ENCODE assay signal across 8 cellular contexts in genomic region chr11:24496728-24497396, GRCh38. TPM values are rescaled to one million over a fixed set of nuclear protein-coding genes. Genes with fewer than 3 reads are reported as not detected.
A peak's percentile ranks its signal among the peaks of the same experiment; 100 is the strongest.
DNase-seq lines count a peak whose midpoint lies in the region; ATAC-seq and TF ChIP-seq lines count a peak whose summit lies in the region.

TSS of gene LUZP2 (plus strand) at chr11:24497053.

- intact Hi-C loops in uterus (cut with DNase I; ENCODE audit: low total_unique reads), result no loop called here

- TF ChIP-seq POLR2A in uterus (IDR thresholded peaks at IDR 0.05), result no peak

- peaks cover 5% of the 10 kb centered on the region for H3K27me3 ChIP-seq in endocrine pancreas (ENCODE audit: control insufficient read depth, insufficient read depth, low read length)
- no peaks in the 10 kb centered on the region for H3K27me3 ChIP-seq in uterus

- H3K4me1 ChIP-seq in endocrine pancreas (ENCODE audit: control insufficient read depth, insufficient read depth, low read length), result no peaks in the 10 kb centered on the region
- no peaks in the 10 kb centered on the region for H3K4me1 ChIP-seq in mesodermal cell (ENCODE audit: control insufficient read depth, insufficient read depth, low read length, poor library complexity, severe bottlenecking)
- H3K4me1 ChIP-seq in uterus, result no peaks in the 10 kb centered on the region

- H3K27ac ChIP-seq in mesodermal cell (ENCODE audit: low read depth, low read length, severe bottlenecking), result no peak within 1 kb of the TSS
- no peak within 1 kb of the TSS for H3K27ac ChIP-seq in uterus

- H3K36me3 ChIP-seq in endocrine pancreas (ENCODE audit: control insufficient read depth, insufficient read depth, low read length), result no peaks in the 10 kb centered on the region
- no peaks in the 10 kb centered on the region for H3K36me3 ChIP-seq in mesodermal cell (ENCODE audit: control insufficient read depth, insufficient read depth, low read length)
- H3K36me3 ChIP-seq in uterus, result no peaks in the 10 kb centered on the region

- TF ChIP-seq CTCF in uterus (IDR thresholded peaks at IDR 0.05), result no peak

- no peaks in the 10 kb centered on the region for H3K9me3 ChIP-seq in endocrine pancreas (ENCODE audit: control insufficient read depth, low read length)
- no peaks in the 10 kb centered on the region for H3K9me3 ChIP-seq in mesodermal cell (ENCODE audit: control insufficient read depth, low read length)
- H3K9me3 ChIP-seq in uterus, result no peaks in the 10 kb centered on the region

- WGBS in mesodermal cell (ENCODE audit: insufficient coverage in 2 of 2), 2 experiments, result 0 to 1% methylated on average over 42 to 56 of the region's 60 CpGs

- peak within 1 kb of the TSS; percentile 57 for H3K4me3 ChIP-seq in endocrine pancreas (ENCODE audit: control insufficient read depth, insufficient read depth, low read length)
- H3K4me3 ChIP-seq in mesodermal cell (ENCODE audit: extremely low read depth, insufficient read depth, low read length, poor library complexity, severe bottlenecking), result peak within 1 kb of the TSS; percentile 42
- peak within 1 kb of the TSS in 1 of 2 donors; percentile 9 for H3K4me3 ChIP-seq in uterus

- DNase-seq in Ammon's horn (ENCODE audit: low spot score) (peak; percentile 55), NCI-H2171 treated with DMSO at 0.1 percent for 48 hours (lab: John Stamatoyannopoulos, UW) (peak; percentile 88), NCI-H2029 (lab: John Stamatoyannopoulos, UW) (no peak), uterus (no peak)

- ATAC-seq in HG02938 (IDR thresholded peaks at IDR 0.05; ENCODE audit: unreplicated experiment), result no peak
- no peak for ATAC-seq in activated CD4-positive, CD25-positive, alpha-beta regulatory T cell treated with anti-CD3 and anti-CD28 coated beads, Interleukin-2, amount 50 U/mL, for 24 hours

- H3K9ac ChIP-seq in endocrine pancreas (ENCODE audit: control insufficient read depth, insufficient read depth, low read length), result peak within 1 kb of the TSS; percentile 65

RNA-seq across cellular contexts. Expression of gene LUZP2, which starts in this region (rescaled TPM):
- polyA plus RNA-seq in mesodermal cell (2013, experiment 1 of 2), result 1.3 TPM
- 0.86 TPM for polyA plus RNA-seq in mesodermal cell (2013, experiment 2 of 2)
- total RNA-seq in uterus, result 10 to 100 TPM in 1 of 4 donors, under 1 TPM in 1, not detected in 2; 0.24 to 13.8 TPM

Comparison
In these comparisons a context has a peak if more than half of its experiments do, and no peak if none do; other contexts are left out.
1. DNase-seq: peak in Ammon's horn (single experiment) and NCI-H2171 treated with DMSO at 0.1 percent for 48 hours (single experiment); none in NCI-H2029 (single experiment) and uterus (0 of 2).